In genomic region chr1:33429332-33429731, GRCh38 we compare ENCODE assay signal across 14 cellular contexts. TPM values are rescaled to one million over a fixed set of nuclear protein-coding genes. Genes with fewer than 3 reads are reported as not detected.
DNase-seq lines count a peak whose midpoint lies in the region; ATAC-seq and TF ChIP-seq lines count a peak whose summit lies in the region.
"Had no signal": no experiment of that assay in that cellular context is flagged by ENCODE, and none has a peak within 500 bp of the region (broad histone marks: within the 10 kb centered on the region; RNA-seq: fewer than 3 reads in every experiment).

No MANE protein-coding gene starts in this region.

- H3K9me3 ChIP-seq in duodenal mucosa (ENCODE audit: control insufficient read depth in 1 of 2, low read length in 2 of 2) (no peaks in the 10 kb centered on the region), neuron (ENCODE audit: low read length) (no peaks in the 10 kb centered on the region)
- H3K9me3 ChIP-seq: tibial nerve had no signal

- TF ChIP-seq CTCF in LNCaP clone FGC (IDR thresholded peaks at IDR 0.05; ENCODE audit: control insufficient read depth, extremely low read depth, insufficient read depth) = no peak

- no peak overlapping the region for H3K27ac Mint-ChIP-seq in activated naive CD4-positive, alpha-beta T cell treated with anti-CD3 and anti-CD28 coated beads, Interleukin-2, amount 50 U/mL, for 72 hours
- H3K27ac Mint-ChIP-seq: activated T-cell treated with anti-CD3 and anti-CD28 coated beads, Interleukin-2, amount 50 U/mL, for 24 hours had no signal

- H3K27ac ChIP-seq in duodenal mucosa (ENCODE audit: low read depth, low read length) = no peak overlapping the region

- H3K27me3 ChIP-seq in duodenal mucosa (ENCODE audit: control insufficient read depth in 1 of 2, insufficient read depth in 2 of 2, low read length in 2 of 2) = peaks cover 0 to 6% of the 10 kb centered on the region in 2 donors
- H3K27me3 ChIP-seq in neuron (ENCODE audit: insufficient read depth, low read length) = no peaks in the 10 kb centered on the region
- H3K27me3 ChIP-seq: tibial nerve had no signal

- no peaks in the 10 kb centered on the region for H3K36me3 Mint-ChIP-seq in activated naive CD4-positive, alpha-beta T cell treated with anti-CD3 and anti-CD28 coated beads, Interleukin-2, amount 50 U/mL, for 72 hours

- peak overlapping the region; percentile 68 for H3K4me3 ChIP-seq in LNCaP clone FGC (ENCODE audit: low read depth, low read length)
- H3K4me3 ChIP-seq in duodenal mucosa (ENCODE audit: low read depth in 1 of 2, low read length in 2 of 2) = peak overlapping the region; percentile 69 to 74
- H3K4me3 ChIP-seq in neuron (ENCODE audit: low read length) = peak overlapping the region; percentile 72

- ATAC-seq in GM19324 (IDR thresholded peaks at IDR 0.05; ENCODE audit: low FRiP score, unreplicated experiment) = no peak
- ATAC-seq in activated naive CD4-positive, alpha-beta T cell treated with anti-CD3 and anti-CD28 coated beads, Interleukin-2, amount 50 U/mL, for 72 hours = no peak

- no peak overlapping the region for H2AFZ ChIP-seq in neuron (ENCODE audit: low read depth, low read length)

- in situ Hi-C loops in G401 (cut with HindIII; ENCODE audit: low sequenced_read_pairs) = no loop called here

- no peak overlapping the region for H3K9ac ChIP-seq in duodenal mucosa (ENCODE audit: low read depth in 1 of 2, low read length in 2 of 2)

- H3K9me3 Mint-ChIP-seq in activated naive CD4-positive, alpha-beta T cell treated with anti-CD3 and anti-CD28 coated beads, Interleukin-2, amount 50 U/mL, for 72 hours = no peaks in the 10 kb centered on the region
- H3K9me3 Mint-ChIP-seq: activated T-cell treated with anti-CD3 and anti-CD28 coated beads, Interleukin-2, amount 50 U/mL, for 24 hours had no signal

- H3K4me1 ChIP-seq in duodenal mucosa (ENCODE audit: control insufficient read depth in 1 of 2, insufficient read depth in 2 of 2, low read length in 2 of 2) (peaks cover 10 to 11% of the 10 kb centered on the region in 2 donors), neuron (ENCODE audit: insufficient read depth, low read length) (peaks cover 36% of the 10 kb centered on the region)

- H3K36me3 ChIP-seq in duodenal mucosa (ENCODE audit: control insufficient read depth in 1 of 2, insufficient read depth in 2 of 2, low read length in 2 of 2) (no peaks in the 10 kb centered on the region), neuron (ENCODE audit: insufficient read depth, low read length) (no peaks in the 10 kb centered on the region)
- H3K36me3 ChIP-seq: tibial nerve had no signal

- DNase-seq in G401 (ENCODE audit: low spot score) (peak; percentile 37), LNCaP clone FGC (ENCODE audit: low read depth) (no peak), NCI-H146 treated with DMSO at 0.1 percent for 48 hours (lab: John Stamatoyannopoulos, UW; ENCODE audit: unreplicated experiment) (no peak), NCI-H1694 (lab: John Stamatoyannopoulos, UW) (no peak)
- no peak for DNase-seq in activated naive CD4-positive, alpha-beta T cell treated with anti-CD3 and anti-CD28 coated beads, Interleukin-2, amount 50 U/mL, for 72 hours (ENCODE audit: low spot score in 2 of 2)
- DNase-seq: activated CD4-positive, alpha-beta T cell treated with anti-CD3 and anti-CD28 coated beads for 1 hour; activated T-cell treated with anti-CD3 and anti-CD28 coated beads, Interleukin-2, amount 50 U/mL, for 24 hours; NCI-H1092; NCI-H526 treated with DMSO at 0.1 percent for 48 hours; SW 1271 had no signal

RNA-seq across cellular contexts. Expression of gene PHC2, which starts 1.6 kb away (rescaled TPM):
- 54.6 and 71.9 TPM in 2 replicates for total RNA-seq in G401 (2014; rRNA removed; shearing (Covaris generic))
- total RNA-seq in activated naive CD4-positive, alpha-beta T cell treated with anti-CD3 and anti-CD28 coated beads, Interleukin-2, amount 50 U/mL, for 72 hours = 10 to 100 TPM; 15.4 to 34.5 TPM

RNA-seq across cellular contexts. Expression of gene ZSCAN20, which starts 43.1 kb away (rescaled TPM):
- total RNA-seq in G401 (2014; rRNA removed; shearing (Covaris generic)) = 5.8 and 7.4 TPM in 2 replicates
- total RNA-seq in activated naive CD4-positive, alpha-beta T cell treated with anti-CD3 and anti-CD28 coated beads, Interleukin-2, amount 50 U/mL, for 72 hours = 1 to 10 TPM; 4.8 to 5.3 TPM
